ENCODE assay signal across 19 cellular contexts in the genomic region with DNA sequence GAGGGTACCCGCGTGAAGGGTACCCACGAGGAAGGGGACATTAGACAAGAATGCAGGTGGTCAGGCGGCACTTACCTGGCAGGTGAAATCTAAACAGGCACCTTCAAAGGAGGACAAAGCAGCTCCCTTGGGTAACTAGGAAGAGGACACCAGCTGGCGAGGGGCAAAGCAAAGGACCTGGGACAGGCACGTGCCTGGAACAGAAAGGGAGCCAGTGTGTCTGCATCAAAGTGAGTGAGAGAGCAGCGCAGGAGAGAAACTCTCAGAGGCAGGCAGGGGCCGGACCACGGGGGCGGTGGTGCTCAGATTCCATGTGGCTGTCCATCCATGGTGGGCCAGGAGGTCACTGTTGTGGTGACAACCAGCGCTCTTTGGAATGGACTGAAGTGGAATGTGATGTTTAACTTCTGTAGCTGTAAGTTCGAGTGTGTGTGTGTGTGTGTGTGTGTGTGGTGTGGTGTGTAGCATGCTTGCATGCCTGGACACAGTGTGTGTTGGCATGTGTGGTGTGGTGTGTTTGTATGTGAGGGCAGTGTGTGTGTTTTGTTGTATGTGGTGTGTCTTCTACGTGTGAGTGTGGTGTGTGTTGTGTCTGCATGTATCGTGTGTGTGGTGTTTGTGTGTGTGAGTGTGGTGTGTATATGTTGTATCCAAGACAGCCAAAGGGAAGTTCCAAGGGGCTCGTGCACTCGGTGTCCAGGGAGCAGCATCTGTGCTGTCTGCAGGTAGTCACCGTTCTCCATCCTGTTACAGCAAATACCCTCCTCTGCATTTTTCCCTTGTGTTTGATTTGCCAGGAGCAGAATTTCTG.
DNase-seq lines count a peak whose midpoint lies in the region; ATAC-seq, FAIRE-seq and TF ChIP-seq lines count a peak whose summit lies in the region.
"Had no signal": no experiment of that assay in that cellular context is flagged by ENCODE, and none has a peak within 500 bp of the region (broad histone marks: within the 10 kb centered on the region; RNA-seq: fewer than 3 reads in every experiment).

No MANE protein-coding gene starts in this region.

- intact Hi-C loops in activated CD4-positive, alpha-beta T cell treated with anti-CD3 and anti-CD28 coated beads for 36 hours (cut with DNase I, micrococcal nuclease): no loop called here
- intact Hi-C loops in HepG2 (cut with micrococcal nuclease; ENCODE audit: unreplicated experiment): no loop called here
- intact Hi-C loops in psoas muscle (cut with DNase I): no loop called here

- H3K27me3 Mint-ChIP-seq in activated CD4-positive, alpha-beta T cell treated with anti-CD3 and anti-CD28 coated beads for 36 hours: no peaks in the 10 kb centered on the region
- peaks cover 36% of the 10 kb centered on the region for H3K27me3 Mint-ChIP-seq in astrocyte (ENCODE audit: low read depth, unreplicated experiment)
- H3K27me3 Mint-ChIP-seq: CD4-positive, alpha-beta T cell; stimulated activated naive CD8-positive, alpha-beta T cell treated with anti-CD3 and anti-CD28 coated beads, Interleukin-15, Interleukin-2, amounts not matched to agents 100 ng/mL and 50 ng/mL, for 24 hours had no signal

- no peaks in the 10 kb centered on the region for H3K9me3 ChIP-seq in astrocyte (ENCODE audit: insufficient read depth, low read depth, low read length)
- no peaks in the 10 kb centered on the region for H3K9me3 ChIP-seq in HepG2 (ENCODE audit: low read length)
- no peaks in the 10 kb centered on the region for H3K9me3 ChIP-seq in psoas muscle
- H3K9me3 ChIP-seq in MG63: no peaks in the 10 kb centered on the region

- H3K36me3 Mint-ChIP-seq in activated CD4-positive, alpha-beta T cell treated with anti-CD3 and anti-CD28 coated beads for 36 hours (ENCODE audit: low read depth): no peaks in the 10 kb centered on the region
- peaks cover 1% of the 10 kb centered on the region for H3K36me3 Mint-ChIP-seq in astrocyte (ENCODE audit: low read depth, unreplicated experiment)

- no peak overlapping the region for H3K27ac ChIP-seq in astrocyte (ENCODE audit: low read depth, low read length)
- H3K27ac ChIP-seq in HepG2 (ENCODE audit: extremely low read length, insufficient read depth, low read length): no peak overlapping the region
- H3K27ac ChIP-seq in psoas muscle: no peak overlapping the region
- H3K27ac ChIP-seq: skin epidermis had no signal

- no peak for TF ChIP-seq EP300 in HepG2 (IDR thresholded peaks at IDR 0.05; ENCODE audit: low read depth in 2 of 2, low read length in 2 of 2)
- no peak for TF ChIP-seq EP300 in HepG2 (CRISPR knock-in tag; IDR thresholded peaks at IDR 0.05; ENCODE audit: borderline replicate concordance)

- H3K4me1 ChIP-seq in astrocyte (ENCODE audit: insufficient read depth, low read length) (no peaks in the 10 kb centered on the region), HepG2 (ENCODE audit: insufficient read depth, low read length) (peaks cover 7% of the 10 kb centered on the region; the same call in 1 of the 2 replicates), psoas muscle (no peaks in the 10 kb centered on the region)

- no peaks in the 10 kb centered on the region for H3K9me3 Mint-ChIP-seq in activated CD4-positive, alpha-beta T cell treated with anti-CD3 and anti-CD28 coated beads for 36 hours (ENCODE audit: low read depth)
- H3K9me3 Mint-ChIP-seq in astrocyte (ENCODE audit: unreplicated experiment): peaks cover 11% of the 10 kb centered on the region
- H3K9me3 Mint-ChIP-seq: CD4-positive, alpha-beta T cell; stimulated activated naive CD8-positive, alpha-beta T cell treated with anti-CD3 and anti-CD28 coated beads, Interleukin-15, Interleukin-2, amounts not matched to agents 100 ng/mL and 50 ng/mL, for 24 hours had no signal

- no peaks in the 10 kb centered on the region for H4K20me1 ChIP-seq in astrocyte (ENCODE audit: insufficient read depth, low read length)
- H4K20me1 ChIP-seq in HepG2 (ENCODE audit: insufficient read depth, low read length): no peaks in the 10 kb centered on the region

- in situ Hi-C loops in HepG2 (cut with HindIII; ENCODE audit: extremely low pct_ligation_motif_present, low pct_unique_long_range_greater_than_20kb): no loop called here

- no peak overlapping the region for H3K4me3 Mint-ChIP-seq in activated CD4-positive, alpha-beta T cell treated with anti-CD3 and anti-CD28 coated beads for 36 hours
- H3K4me3 Mint-ChIP-seq in astrocyte (ENCODE audit: unreplicated experiment): no peak overlapping the region
- H3K4me3 Mint-ChIP-seq: CD4-positive, alpha-beta T cell; stimulated activated naive CD8-positive, alpha-beta T cell treated with anti-CD3 and anti-CD28 coated beads, Interleukin-15, Interleukin-2, amounts not matched to agents 100 ng/mL and 50 ng/mL, for 24 hours had no signal

- H3K4me2 ChIP-seq in astrocyte (ENCODE audit: low read length) (no peak overlapping the region), HepG2 (ENCODE audit: low read depth, low read length) (no peak overlapping the region)

- FAIRE-seq in astrocyte (lab: Jason Lieb, UNC) (no peak), HepG2 (lab: Jason Lieb, UNC) (no peak), GM12891 (lab: Jason Lieb, UNC) (no peak)
- FAIRE-seq: frontal cortex, GM12892 had no signal

- peak; percentile 3 for DNase-seq in activated CD4-positive, alpha-beta T cell treated with anti-CD3 and anti-CD28 coated beads for 36 hours
- no peak for DNase-seq in activated CD4-positive, alpha-beta T cell treated with anti-CD3 and anti-CD28 coated beads for 4 hours
- peak; percentile 23 for DNase-seq in astrocyte (ENCODE audit: low read depth)
- peak; percentile 21 for DNase-seq in HepG2 (ENCODE audit: low spot score)
- DNase-seq in psoas muscle: peak; percentile 8 to 44
- DNase-seq in MG63: no peak
- DNase-seq in GDM1 (lab: John Stamatoyannopoulos, UW): no peak
- DNase-seq in GM12891 (ENCODE audit: insufficient read length, low spot score): no peak
- DNase-seq: 8988T; effector CD8-positive, alpha-beta T cell; MV-4-11; naive B cell; NCI-H2171 treated with DMSO at 0.1 percent for 48 hours had no signal

- no peak for ATAC-seq in activated CD4-positive, alpha-beta T cell treated with anti-CD3 and anti-CD28 coated beads for 36 hours
- no peak for ATAC-seq in HepG2
- ATAC-seq in psoas muscle: no peak
- ATAC-seq: SK-N-SH treated with all-trans-retinoic acid at 6 μM for 48 hours had no signal

- TF ChIP-seq RAD21 in HepG2 (CRISPR knock-in tag; IDR thresholded peaks at IDR 0.05): no peak

- H3K27ac Mint-ChIP-seq in activated CD4-positive, alpha-beta T cell treated with anti-CD3 and anti-CD28 coated beads for 36 hours: no peak overlapping the region
- no peak overlapping the region for H3K27ac Mint-ChIP-seq in astrocyte (ENCODE audit: unreplicated experiment)
- H3K27ac Mint-ChIP-seq: CD4-positive, alpha-beta T cell; stimulated activated naive CD8-positive, alpha-beta T cell treated with anti-CD3 and anti-CD28 coated beads, Interleukin-15, Interleukin-2, amounts not matched to agents 100 ng/mL and 50 ng/mL, for 24 hours had no signal

- H3K4me1 Mint-ChIP-seq in activated CD4-positive, alpha-beta T cell treated with anti-CD3 and anti-CD28 coated beads for 36 hours: no peaks in the 10 kb centered on the region
- H3K4me1 Mint-ChIP-seq in astrocyte (ENCODE audit: low read depth, unreplicated experiment): no peaks in the 10 kb centered on the region

- CTCF ChIA-PET in activated CD4-positive, alpha-beta T cell treated with anti-CD3 and anti-CD28 coated beads for 36 hours (lab: Charles Lee): interaction anchor here (0.8 kb wide), 2 partner anchors 19 to 284 kb away, joined by 4 to 5 read pairs; no protein-coding TSS in a partner anchor
- CTCF ChIA-PET in HepG2 (lab: Yijun Ruan, JAX; ENCODE audit: low intra/inter-chr PET ratio, low total read pairs): no interaction called here

- H3K9ac ChIP-seq in astrocyte (ENCODE audit: low read length): no peak overlapping the region
- H3K9ac ChIP-seq in HepG2 (ENCODE audit: insufficient read depth, low read depth, low read length): no peak overlapping the region

- H3K27me3 ChIP-seq in astrocyte (ENCODE audit: insufficient read depth, low read length) (peaks cover 10% of the 10 kb centered on the region), HepG2 (ENCODE audit: control insufficient read depth in 1 of 2, insufficient read depth in 2 of 2, low read length in 2 of 2) (peaks cover 16 to 85% of the 10 kb centered on the region in 2 experiments), psoas muscle (ENCODE audit: insufficient read depth in 3 of 3, low read length in 2 of 3) (peaks cover 0 to 3% (median 0%) of the 10 kb centered on the region in 3 donors), MG63 (no peaks in the 10 kb centered on the region)

- TF ChIP-seq CTCF in astrocyte (IDR thresholded peaks at IDR 0.05; ENCODE audit: insufficient read depth, low read depth, low read length) (no peak), HepG2 (CRISPR knock-in tag; IDR thresholded peaks at IDR 0.05) (no peak), psoas muscle (IDR thresholded peaks at IDR 0.05) (no peak)

- BruUV-seq in HepG2 (replicated peaks; lab: Mats Ljungman, UMichigan): no TSS peak

- H3K36me3 ChIP-seq in astrocyte (ENCODE audit: insufficient read depth, low read length): no peaks in the 10 kb centered on the region
- no peaks in the 10 kb centered on the region for H3K36me3 ChIP-seq in HepG2 (replicated peaks in 1 of 2; ENCODE audit: control insufficient read depth in 1 of 2, insufficient read depth in 2 of 2, low read length in 2 of 2)
- no peaks in the 10 kb centered on the region for H3K36me3 ChIP-seq in psoas muscle (ENCODE audit: insufficient read depth in 1 of 2, low read depth in 1 of 2)
- H3K36me3 ChIP-seq in MG63: no peaks in the 10 kb centered on the region

- H3K4me3 ChIP-seq in astrocyte (ENCODE audit: insufficient read depth, low read depth, low read length): no peak overlapping the region
- no peak overlapping the region for H3K4me3 ChIP-seq in HepG2 (replicated peaks in 1 of 3; ENCODE audit: insufficient read depth in 1 of 3, low read depth in 2 of 3, low read length in 3 of 3)
- no peak overlapping the region for H3K4me3 ChIP-seq in psoas muscle
- no peak overlapping the region for H3K4me3 ChIP-seq in MG63
- H3K4me3 ChIP-seq: skin epidermis had no signal

- POLR2A ChIA-PET in activated CD4-positive, alpha-beta T cell treated with anti-CD3 and anti-CD28 coated beads for 36 hours (lab: Charles Lee): no interaction called here
- POLR2A ChIA-PET in HepG2 (lab: Yijun Ruan, JAX): no interaction called here

- H2AFZ ChIP-seq in astrocyte (ENCODE audit: low read depth, low read length) (no peak overlapping the region), HepG2 (ENCODE audit: low read length) (no peak overlapping the region)

- WGBS in HepG2 (ENCODE audit: low lambda C conversion rate): 39% methylated on average over 13 of the region's 17 CpGs
- 91 to 93% (median 92%) methylated on average over 17 of the region's 17 CpGs for WGBS in psoas muscle, 3 donors

- TF ChIP-seq POLR2A in HepG2 (IDR thresholded peaks at IDR 0.05; ENCODE audit: insufficient read depth in 1 of 2, low read depth in 2 of 2, low read length in 2 of 2): no peak
- TF ChIP-seq POLR2A in GM12891 (IDR thresholded peaks at IDR 0.05; ENCODE audit: low read depth, low read length): no peak

- no peaks in the 10 kb centered on the region for H3K79me2 ChIP-seq in astrocyte (ENCODE audit: insufficient read depth, low read length)
- no peaks in the 10 kb centered on the region for H3K79me2 ChIP-seq in HepG2 (ENCODE audit: insufficient read depth, low read length)

TF ChIP-seq in HepG2, 621 proteins besides CTCF, POLR2A, EP300 and RAD21 (continues in another document):
- TF ChIP-seq ARNTL (CRISPR knock-in tag; IDR thresholded peaks at IDR 0.05): no peak

TF ChIP-seq in GM12891, 5 proteins besides CTCF, POLR2A, EP300 and RAD21 (continues in another document):
- no peak for TF ChIP-seq POU2F2 (IDR thresholded peaks at IDR 0.05; ENCODE audit: low read depth, low read length)

Comparison
In these comparisons a context has a peak if more than half of its experiments do, and no peak if none do; other contexts are left out.
1. DNase-seq: peak in activated CD4-positive, alpha-beta T cell treated with anti-CD3 and anti-CD28 coated beads for 36 hours (single experiment), astrocyte (single experiment), HepG2 (single experiment) and psoas muscle (2 of 2); none in activated CD4-positive, alpha-beta T cell treated with anti-CD3 and anti-CD28 coated beads for 4 hours (0 of 2), MG63 (single experiment), GDM1 (single experiment) and GM12891 (single experiment).